In genomic region chr11:65497141-65498041, GRCh38 we compare ENCODE assay signal across 8 cellular contexts. TPM values are rescaled to one million over a fixed set of nuclear protein-coding genes. Genes with fewer than 3 reads are reported as not detected.
DNase-seq lines count a peak whose midpoint lies in the region; ATAC-seq and TF ChIP-seq lines count a peak whose summit lies in the region.

No MANE protein-coding gene starts in this region.

- peaks cover 5% of the 10 kb centered on the region for H3K36me3 Mint-ChIP-seq in endothelial cell (ENCODE audit: low read depth, unreplicated experiment)

- H3K4me1 ChIP-seq in HUES6 (ENCODE audit: control insufficient read depth, insufficient read depth, low read length) (peaks cover 34% of the 10 kb centered on the region), NT2/D1 (ENCODE audit: insufficient read depth, insufficient read length) (peaks cover 4% of the 10 kb centered on the region)

- H3K36me3 ChIP-seq in HUES6 (ENCODE audit: control insufficient read depth, insufficient read depth, low read length) (peaks cover 32% of the 10 kb centered on the region), NT2/D1 (ENCODE audit: insufficient read depth, insufficient read length, low read length) (peaks cover 27% of the 10 kb centered on the region)

- H3K27me3 ChIP-seq in HUES6 (ENCODE audit: control insufficient read depth, insufficient read depth, low read length) (no peaks in the 10 kb centered on the region), NT2/D1 (ENCODE audit: insufficient read depth, insufficient read length) (no peaks in the 10 kb centered on the region)

- H3K4me3 Mint-ChIP-seq in endothelial cell (ENCODE audit: unreplicated experiment): peak overlapping the region; percentile 88

- H3K4me3 ChIP-seq in HUES6 (ENCODE audit: low read depth, low read length) (peak overlapping the region; percentile 95), NT2/D1 (ENCODE audit: insufficient read length, low read depth) (peak overlapping the region; percentile 95)

- H3K27ac ChIP-seq in HUES6 (ENCODE audit: low read depth, low read length): peak overlapping the region; percentile 100

- peaks cover 34% of the 10 kb centered on the region for H3K4me1 Mint-ChIP-seq in endothelial cell (ENCODE audit: unreplicated experiment)

- no peak for TF ChIP-seq CTCF in endothelial cell (IDR thresholded peaks at IDR 0.05; ENCODE audit: unreplicated experiment)

- H3K9me3 Mint-ChIP-seq in endothelial cell (ENCODE audit: unreplicated experiment): no peaks in the 10 kb centered on the region

- H3K27ac Mint-ChIP-seq in endothelial cell (ENCODE audit: unreplicated experiment): peak overlapping the region; percentile 98

- ATAC-seq in GM21447 (IDR thresholded peaks at IDR 0.05; ENCODE audit: unreplicated experiment): peak; percentile 40

- peaks cover 15% of the 10 kb centered on the region for H3K27me3 Mint-ChIP-seq in endothelial cell (ENCODE audit: unreplicated experiment)

- H3K9me3 ChIP-seq in HUES6 (ENCODE audit: control insufficient read depth, insufficient read depth, low read depth, low read length): no peaks in the 10 kb centered on the region
- no peaks in the 10 kb centered on the region for H3K9me3 ChIP-seq in NT2/D1 (ENCODE audit: insufficient read depth, low read length)

- H3K9ac ChIP-seq in HUES6 (ENCODE audit: low read length): peak overlapping the region; percentile 99
- peak overlapping the region; percentile 95 for H3K9ac ChIP-seq in NT2/D1 (ENCODE audit: insufficient read length, low read depth)

- in situ Hi-C loops in Caki2 (cut with HindIII; ENCODE audit: low pct_unique_long_range_greater_than_20kb, low sequenced_read_pairs): no loop called here

- DNase-seq in Caki2 (ENCODE audit: low read depth) (peak; percentile 98), NT2/D1 (ENCODE audit: low read depth, low spot score) (peak; percentile 98), endothelial cell (ENCODE audit: low spot score) (peak; percentile 99), middle frontal gyrus (ENCODE audit: extremely low spot score, low spot score) (peak; percentile 96)
- DNase-seq in activated CD8-positive, alpha-beta memory T cell treated with anti-CD3 and anti-CD28 coated beads, Interleukin-2, amount 50 U/mL, for 1 hour (ENCODE audit: extremely low read depth): peak; percentile 96
- peak; percentile 96 to 98 for DNase-seq in stimulated activated CD8-positive, alpha-beta memory T cell treated with anti-CD3 and anti-CD28 coated beads, Interleukin-2, amount 100 ng/mL, for 1 hour (ENCODE audit: low read depth in 2 of 2)

RNA-seq across cellular contexts. Expression of gene MALAT1, which starts 1.5 kb away (rescaled TPM):
- total RNA-seq in Caki2 (2014; rRNA removed; shearing (Covaris generic); ENCODE audit: low replicate concordance): 107 and 234 TPM in 2 replicates
- 4,747 TPM for total RNA-seq in endothelial cell (ENCODE audit: unreplicated experiment)

RNA-seq across cellular contexts. Expression of gene SCYL1, which starts 27.5 kb away (rescaled TPM):
- 42.2 and 58.0 TPM in 2 replicates for total RNA-seq in Caki2 (2014; rRNA removed; shearing (Covaris generic); ENCODE audit: low replicate concordance)
- total RNA-seq in endothelial cell (ENCODE audit: unreplicated experiment): 99.1 TPM

Comparison
In these comparisons a context has a peak if more than half of its experiments do, and no peak if none do; other contexts are left out.
1. Peak in every context shown above with its lines: DNase-seq, ATAC-seq, H3K4me3 ChIP-seq and H3K27ac ChIP-seq.
2. RNA of gene MALAT1, which starts 1.5 kb away (total RNA-seq): 4,747 TPM in endothelial cell (single experiment); 107 to 234 TPM in Caki2; every median in the first group is over 10 times any median in the second.